8 cellular contexts compared by ENCODE assay signal in the genomic region with DNA sequence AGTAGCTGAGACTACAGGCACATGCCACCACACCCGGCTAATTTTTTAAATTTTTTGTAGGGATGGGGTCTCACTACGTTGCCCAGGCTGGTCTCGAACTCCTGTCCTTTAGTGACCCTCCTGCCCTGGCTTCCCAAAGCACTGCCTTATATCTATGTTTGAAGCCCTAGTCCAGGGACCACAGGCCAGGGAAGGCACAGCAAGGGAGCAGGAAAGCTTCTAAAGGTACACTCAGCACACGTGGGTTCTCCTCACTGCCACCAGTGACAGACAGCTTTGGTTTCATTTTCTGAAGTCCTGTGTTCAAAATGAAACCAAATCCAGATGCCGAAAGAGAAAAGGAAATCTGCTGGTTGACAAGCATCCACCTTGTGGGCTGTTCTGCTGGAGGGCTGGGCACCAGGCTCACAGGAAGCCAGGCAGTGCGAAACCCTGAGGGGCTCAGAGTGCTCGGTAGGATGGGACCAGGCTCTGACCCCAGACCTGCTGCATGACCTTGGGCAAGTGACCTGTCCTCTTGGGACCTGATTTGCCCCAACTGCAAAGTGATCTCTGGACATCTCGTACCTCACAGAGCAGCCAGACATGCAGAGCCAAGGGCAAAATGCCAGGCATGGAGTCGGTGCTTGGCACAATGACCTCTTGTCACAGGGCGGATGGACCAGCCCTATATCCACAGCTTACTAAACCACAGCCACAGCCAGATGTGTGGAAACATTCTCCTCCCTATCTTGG.
DNase-seq lines count a peak whose midpoint lies in the region; TF ChIP-seq lines count a peak whose summit lies in the region.

No MANE protein-coding gene starts in this region.

- H3K4me3 ChIP-seq in tibial artery = peak overlapping the region; percentile 4 to 42

- intact Hi-C loops in tibial artery (cut with DNase I; ENCODE audit: low total_unique reads) = loop anchor here (5.0 kb wide), 1 partner anchor 524 kb away; no protein-coding TSS in a partner anchor

- H3K4me1 ChIP-seq in tibial artery = peaks cover 0 to 44% (median 36%) of the 10 kb centered on the region in 4 donors

- TF ChIP-seq CTCF in tibial artery (IDR thresholded peaks at IDR 0.05) = no peak

- H3K9me3 ChIP-seq in tibial artery = no peaks in the 10 kb centered on the region

- H3K36me3 ChIP-seq in tibial artery = no peaks in the 10 kb centered on the region

- peak overlapping the region; percentile 53 to 64 for H3K27ac ChIP-seq in tibial artery

- no peaks in the 10 kb centered on the region for H3K27me3 ChIP-seq in tibial artery

- DNase-seq in activated CD8-positive, alpha-beta memory T cell treated with anti-CD3 and anti-CD28 coated beads for 24 hours = peak; percentile 75
- no peak for DNase-seq in activated CD8-positive, alpha-beta memory T cell treated with anti-CD3 and anti-CD28 coated beads, Interleukin-2, amount 50 U/mL, for 4 hours
- peak; percentile 33 for DNase-seq in activated naive CD4-positive, alpha-beta T cell treated with anti-CD3 and anti-CD28 coated beads, Interleukin-2, amount 50 U/mL, for 16 hours
- DNase-seq in kidney tubule cell (ENCODE audit: low spot score) (peak; percentile 20), tibial artery (peak; percentile 62 to 82), kidney glomerular epithelial cell (lab: John Stamatoyannopoulos, UW) (no peak), HCEC 1CT (no peak), iPS-NIHi7 (ENCODE audit: extremely low spot score) (no peak)

Comparison
In these comparisons a context has a peak if more than half of its experiments do, and no peak if none do; other contexts are left out.
1. DNase-seq: peak in activated CD8-positive, alpha-beta memory T cell treated with anti-CD3 and anti-CD28 coated beads for 24 hours (single experiment), activated naive CD4-positive, alpha-beta T cell treated with anti-CD3 and anti-CD28 coated beads, Interleukin-2, amount 50 U/mL, for 16 hours (single experiment), kidney tubule cell (single experiment) and tibial artery (2 of 2); none in activated CD8-positive, alpha-beta memory T cell treated with anti-CD3 and anti-CD28 coated beads, Interleukin-2, amount 50 U/mL, for 4 hours (single experiment), kidney glomerular epithelial cell (single experiment), HCEC 1CT (single experiment) and iPS-NIHi7 (single experiment).